ENCODE assay signal across 31 cellular contexts in genomic region chr12:119072463-119072862, GRCh38.
"Had no signal": no experiment of that assay in that cellular context is flagged by ENCODE, and none has a peak within 500 bp of the region (broad histone marks: within the 10 kb centered on the region; RNA-seq: fewer than 3 reads in every experiment).

No MANE protein-coding gene starts in this region.

- H3K27me3 ChIP-seq: brain microvascular endothelial cell, thyroid gland, upper lobe of left lung, vagina had no signal

- H3K27ac ChIP-seq: brain microvascular endothelial cell, gastrocnemius medialis, hepatocyte, pancreas, prostate gland, sigmoid colon, stomach, thyroid gland, upper lobe of left lung, vagina had no signal

- DNase-seq: activated CD4-positive, alpha-beta memory T cell treated with anti-CD3 and anti-CD28 coated beads for 36 hours; activated CD4-positive, alpha-beta T cell treated with anti-CD3 and anti-CD28 coated beads, Interleukin-2, amount 10 ng/mL, durations not matched to agents 24 days and 14 days; activated CD4-positive, CD25-positive, alpha-beta regulatory T cell treated with anti-CD3 and anti-CD28 coated beads, Interleukin-2, amount 50 U/mL, for 72 hours; activated CD8-positive, alpha-beta memory T cell treated with anti-CD3 and anti-CD28 coated beads, Interleukin-2, amount 50 U/mL, for 4 hours; activated gamma-delta T cell; activated naive CD4-positive, alpha-beta T cell treated with anti-CD3 and anti-CD28 coated beads, Interleukin-2, amount 10 ng/mL, durations not matched to agents 7 days and 5 days; activated naive CD8-positive, alpha-beta T cell treated with anti-CD3 and anti-CD28 coated beads, Interleukin-2, amount 10 ng/mL, durations not matched to agents 7 days and 5 days; activated T-cell treated with anti-CD3 and anti-CD28 coated beads, Interleukin-2, amount 50 U/mL, for 24 hours; brain microvascular endothelial cell; caudate nucleus; cortex of kidney; effector memory CD8-positive, alpha-beta T cell; erythroblast; gastrocnemius medialis; islet precursor cell; mammary epithelial cell; pancreas; retina; sigmoid colon; small intestine; stimulated activated CD4-positive, alpha-beta T cell treated with anti-CD3 and anti-CD28 coated beads, Interleukin-1b, Interleukin-23, amount 100 ng/mL, for 48 hours; stimulated activated CD4-positive, alpha-beta T cell treated with anti-CD3 and anti-CD28 coated beads, Interleukin-4, amount 100 ng/mL, for 4 hours; stimulated activated CD8-positive, alpha-beta memory T cell treated with anti-CD3 and anti-CD28 coated beads, Interleukin-4, amount 100 ng/mL, for 48 hours; stomach; T-helper 9 cell; thyroid gland; upper lobe of left lung had no signal

- H3K9me3 ChIP-seq: gastrocnemius medialis, pancreas, prostate gland, sigmoid colon, stomach, thyroid gland, upper lobe of left lung, vagina had no signal

- H3K4me1 ChIP-seq: gastrocnemius medialis, prostate gland, sigmoid colon, thyroid gland, upper lobe of left lung, vagina had no signal

- ATAC-seq: effector memory CD8-positive, alpha-beta T cell; gastrocnemius medialis; pancreas; stimulated activated memory B cell treated with anti-CD40 and anti-IgM and Interleukin-4, amounts not matched to agents 10 μg/mL and 1 μg/mL and 100 μg/mL, for 72 hours had no signal

- H3K79me2 ChIP-seq: hepatocyte had no signal

- H3K36me3 ChIP-seq: brain microvascular endothelial cell, gastrocnemius medialis, pancreas, prostate gland, sigmoid colon, stomach, thyroid gland, upper lobe of left lung, vagina had no signal

- H2AFZ ChIP-seq: hepatocyte had no signal

- H3K4me3 ChIP-seq: gastrocnemius medialis, hepatocyte, pancreas, prostate gland, sigmoid colon, stomach, thyroid gland, upper lobe of left lung, vagina had no signal

- H3K4me2 ChIP-seq: hepatocyte had no signal
